Comparison of ENCODE assay signal across 9 cellular contexts in genomic region chr5:179803651-179804598, GRCh38. TPM values are rescaled to one million over a fixed set of nuclear protein-coding genes. Genes with fewer than 3 reads are reported as not detected.
A peak's percentile ranks its signal among the peaks of the same experiment; 100 is the strongest.
DNase-seq lines count a peak whose midpoint lies in the region; ATAC-seq and TF ChIP-seq lines count a peak whose summit lies in the region.
"Had no signal": no experiment of that assay in that cellular context is flagged by ENCODE, and none has a peak within 500 bp of the region (broad histone marks: within the 10 kb centered on the region; RNA-seq: fewer than 3 reads in every experiment).

No MANE protein-coding gene starts in this region.

- no peak for TF ChIP-seq CTCF in nephron progenitor cell (IDR thresholded peaks at IDR 0.05)

- no peaks in the 10 kb centered on the region for H3K9me3 Mint-ChIP-seq in activated naive CD8-positive, alpha-beta T cell treated with anti-CD3 and anti-CD28 coated beads, Interleukin-2, amount 10 ng/mL, durations not matched to agents 7 days and 5 days
- no peaks in the 10 kb centered on the region for H3K9me3 Mint-ChIP-seq in nephron progenitor cell

- POLR2A ChIA-PET in activated naive CD8-positive, alpha-beta T cell treated with anti-CD3 and anti-CD28 coated beads, Interleukin-2, amount 10 ng/mL, durations not matched to agents 7 days and 5 days (lab: Charles Lee), result interaction anchor here (0.7 to 0.9 kb wide), 2 partner anchors 9 to 15 kb away, joined by 3 read pairs; no protein-coding TSS in a partner anchor

- H3K4me3 Mint-ChIP-seq in activated naive CD8-positive, alpha-beta T cell treated with anti-CD3 and anti-CD28 coated beads, Interleukin-2, amount 10 ng/mL, durations not matched to agents 7 days and 5 days, result peak overlapping the region; percentile 88
- H3K4me3 Mint-ChIP-seq in nephron progenitor cell, result peak overlapping the region; percentile 25

- peak overlapping the region; percentile 84 for H3K27ac Mint-ChIP-seq in activated naive CD8-positive, alpha-beta T cell treated with anti-CD3 and anti-CD28 coated beads, Interleukin-2, amount 10 ng/mL, durations not matched to agents 7 days and 5 days
- H3K27ac Mint-ChIP-seq in nephron progenitor cell, result no peak overlapping the region

- ATAC-seq in activated naive CD8-positive, alpha-beta T cell treated with anti-CD3 and anti-CD28 coated beads, Interleukin-2, amount 10 ng/mL, durations not matched to agents 7 days and 5 days (ENCODE audit: low read depth), result no peak
- ATAC-seq in GM19397 (IDR thresholded peaks at IDR 0.05; ENCODE audit: unreplicated experiment) (no peak), GM21526 (IDR thresholded peaks at IDR 0.05; ENCODE audit: low FRiP score, unreplicated experiment) (no peak)
- ATAC-seq: gastrocnemius medialis had no signal

- H3K27me3 Mint-ChIP-seq in activated naive CD8-positive, alpha-beta T cell treated with anti-CD3 and anti-CD28 coated beads, Interleukin-2, amount 10 ng/mL, durations not matched to agents 7 days and 5 days, result no peaks in the 10 kb centered on the region
- peaks cover 6% of the 10 kb centered on the region for H3K27me3 Mint-ChIP-seq in nephron progenitor cell (ENCODE audit: low read depth, poor library complexity)

- peak; percentile 57 for DNase-seq in EL
- peak; percentile 44 for DNase-seq in NCI-H226
- DNase-seq in activated naive CD8-positive, alpha-beta T cell treated with anti-CD3 and anti-CD28 coated beads, Interleukin-2, amount 10 ng/mL, durations not matched to agents 7 days and 5 days, result peak; percentile 48
- DNase-seq in nephron progenitor cell, result no peak
- DNase-seq in NCI-H1694 (lab: John Stamatoyannopoulos, UW), result no peak
- DNase-seq in NCI-H524 treated with DMSO at 0.1 percent for 48 hours (lab: John Stamatoyannopoulos, UW), result no peak

- H3K36me3 Mint-ChIP-seq in activated naive CD8-positive, alpha-beta T cell treated with anti-CD3 and anti-CD28 coated beads, Interleukin-2, amount 10 ng/mL, durations not matched to agents 7 days and 5 days, result peaks cover 3% of the 10 kb centered on the region
- H3K36me3 Mint-ChIP-seq in nephron progenitor cell (ENCODE audit: low read depth), result peaks cover 14% of the 10 kb centered on the region

- peaks cover 30% of the 10 kb centered on the region for H3K4me1 Mint-ChIP-seq in activated naive CD8-positive, alpha-beta T cell treated with anti-CD3 and anti-CD28 coated beads, Interleukin-2, amount 10 ng/mL, durations not matched to agents 7 days and 5 days
- peaks cover 37% of the 10 kb centered on the region for H3K4me1 Mint-ChIP-seq in nephron progenitor cell

RNA-seq across cellular contexts. Expression of gene MGAT4B, which starts 2.7 kb away (rescaled TPM):
- 100 to 1,000 TPM; 118 TPM for total RNA-seq in activated naive CD8-positive, alpha-beta T cell treated with anti-CD3 and anti-CD28 coated beads, Interleukin-2, amount 10 ng/mL, durations not matched to agents 7 days and 5 days

RNA-seq across cellular contexts. Expression of gene LTC4S, which starts 10.1 kb away (rescaled TPM):
- 1 to 10 TPM; 5.7 to 6.3 TPM for total RNA-seq in activated naive CD8-positive, alpha-beta T cell treated with anti-CD3 and anti-CD28 coated beads, Interleukin-2, amount 10 ng/mL, durations not matched to agents 7 days and 5 days

RNA-seq across cellular contexts. Expression of gene SQSTM1, which starts 16.8 kb away (rescaled TPM):
- 100 to 1,000 TPM; 196 to 216 TPM for total RNA-seq in activated naive CD8-positive, alpha-beta T cell treated with anti-CD3 and anti-CD28 coated beads, Interleukin-2, amount 10 ng/mL, durations not matched to agents 7 days and 5 days

RNA-seq across cellular contexts. Expression of gene MRNIP, which starts 54.7 kb away (rescaled TPM):
- total RNA-seq in activated naive CD8-positive, alpha-beta T cell treated with anti-CD3 and anti-CD28 coated beads, Interleukin-2, amount 10 ng/mL, durations not matched to agents 7 days and 5 days, result 10 to 100 TPM; 46.1 to 47.4 TPM

Comparison
In these comparisons a context has a peak if more than half of its experiments do, and no peak if none do; other contexts are left out.
1. DNase-seq: peak in EL (single experiment), NCI-H226 (single experiment) and activated naive CD8-positive, alpha-beta T cell treated with anti-CD3 and anti-CD28 coated beads, Interleukin-2, amount 10 ng/mL, durations not matched to agents 7 days and 5 days (single experiment); none in nephron progenitor cell (single experiment), NCI-H1694 (single experiment) and NCI-H524 treated with DMSO at 0.1 percent for 48 hours (single experiment).